17 cellular contexts compared by ENCODE assay signal in the genomic region with DNA sequence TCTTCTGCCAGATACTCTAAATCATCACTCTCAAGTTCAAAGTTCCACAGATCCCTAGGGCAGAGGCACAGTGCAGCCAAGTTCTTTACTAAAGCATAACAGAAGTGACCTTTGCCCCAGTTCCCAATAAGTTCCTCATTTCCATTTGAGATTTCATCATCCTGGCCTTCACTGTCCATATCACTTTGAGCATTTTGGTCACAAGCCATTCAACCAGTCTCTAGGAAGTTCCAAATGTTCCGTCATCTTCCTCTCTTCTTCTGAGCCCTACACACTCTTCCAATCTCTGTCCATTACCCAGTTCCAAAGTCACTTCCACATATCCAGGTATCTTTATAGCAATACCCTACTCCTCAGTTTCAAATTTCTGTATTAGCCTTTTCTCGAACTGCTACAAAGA.
DNase-seq lines count a peak whose midpoint lies in the region; ATAC-seq and TF ChIP-seq lines count a peak whose summit lies in the region.
"Had no signal": no experiment of that assay in that cellular context is flagged by ENCODE, and none has a peak within 500 bp of the region (broad histone marks: within the 10 kb centered on the region; RNA-seq: fewer than 3 reads in every experiment).

No MANE protein-coding gene starts in this region.

- H3K27ac Mint-ChIP-seq in Calu3 (ENCODE audit: unreplicated experiment): no peak overlapping the region
- H3K27ac Mint-ChIP-seq: T-helper 2 cell treated with Interferon-gamma antibody and Interleukin-4, amounts not matched to agents 5 μg/mL and 100 μg/mL, for 36 hours had no signal

- H3K9me3 ChIP-seq in OCI-LY3 (ENCODE audit: insufficient read depth, low read length): no peaks in the 10 kb centered on the region

- no peaks in the 10 kb centered on the region for H3K36me3 ChIP-seq in OCI-LY3 (replicated peaks; ENCODE audit: low read depth, low read length)
- H3K36me3 ChIP-seq: tibial nerve had no signal

- H3K27ac ChIP-seq in OCI-LY3 (ENCODE audit: low read length): no peak overlapping the region

- H3K27me3 Mint-ChIP-seq in Calu3 (ENCODE audit: unreplicated experiment): no peaks in the 10 kb centered on the region

- H3K9ac ChIP-seq in OCI-LY3 (ENCODE audit: low read length): no peak overlapping the region

- peaks cover 44% of the 10 kb centered on the region for H3K4me1 ChIP-seq in OCI-LY3 (ENCODE audit: low read length)

- ATAC-seq in GM18520 (IDR thresholded peaks at IDR 0.05; ENCODE audit: unreplicated experiment): no peak

- no peak overlapping the region for H3K4me3 Mint-ChIP-seq in Calu3 (ENCODE audit: low read depth, unreplicated experiment)
- H3K4me3 Mint-ChIP-seq: T-helper 2 cell treated with Interferon-gamma antibody and Interleukin-4, amounts not matched to agents 5 μg/mL and 100 μg/mL, for 36 hours had no signal

- in situ Hi-C loops in G401 (cut with HindIII; ENCODE audit: low sequenced_read_pairs): no loop called here

- H3K4me3 ChIP-seq in OCI-LY3 (ENCODE audit: low read length) (no peak overlapping the region), fibroblast of villous mesenchyme (ENCODE audit: low read depth, low read length) (no peak overlapping the region)
- H3K4me3 ChIP-seq: tibial nerve had no signal

- BruUV-seq in Calu3 (replicated peaks; lab: Mats Ljungman, UMichigan): no TSS peak

- H3K9me3 Mint-ChIP-seq in Calu3 (ENCODE audit: low read depth, unreplicated experiment): peaks cover 3% of the 10 kb centered on the region
- H3K9me3 Mint-ChIP-seq: T-helper 2 cell treated with Interferon-gamma antibody and Interleukin-4, amounts not matched to agents 5 μg/mL and 100 μg/mL, for 36 hours had no signal

- no peaks in the 10 kb centered on the region for H3K36me3 Mint-ChIP-seq in Calu3 (ENCODE audit: insufficient read depth, unreplicated experiment)

- no peak overlapping the region for H2AFZ ChIP-seq in OCI-LY3 (ENCODE audit: low read depth, low read length)

- peaks cover 7% of the 10 kb centered on the region for H3K4me1 Mint-ChIP-seq in Calu3 (ENCODE audit: low read depth, unreplicated experiment)

- DNase-seq in EH (ENCODE audit: low read depth) (peak; percentile 50), fibroblast of villous mesenchyme (ENCODE audit: low read depth) (peak; percentile 14), pons (ENCODE audit: low spot score) (peak; percentile 71), Calu3 (no peak), G401 (ENCODE audit: low spot score) (no peak)
- no peak for DNase-seq in central memory CD4-positive, alpha-beta T cell
- DNase-seq: activated CD4-positive, alpha-beta T cell treated with anti-CD3 and anti-CD28 coated beads for 4 hours; activated CD8-positive, alpha-beta memory T cell treated with anti-CD3 and anti-CD28 coated beads, Interleukin-2, amount 50 U/mL, for 48 hours; aorta; DMS153; NCI-H1417 treated with DMSO at 0.1 percent for 48 hours; SHP77 treated with DMSO at 0.1 percent for 48 hours; stimulated activated naive CD4-positive, alpha-beta T cell had no signal

- H4K20me1 ChIP-seq in OCI-LY3 (ENCODE audit: insufficient read depth, low read length): no peaks in the 10 kb centered on the region

- TF ChIP-seq CTCF in OCI-LY3 (IDR thresholded peaks at IDR 0.05; ENCODE audit: low read depth, low read length) (no peak), fibroblast of villous mesenchyme (IDR thresholded peaks at IDR 0.05; ENCODE audit: insufficient read depth, low read depth, low read length) (no peak), Calu3 (IDR thresholded peaks at IDR 0.05; ENCODE audit: unreplicated experiment) (no peak)

- H3K27me3 ChIP-seq in OCI-LY3 (ENCODE audit: low read depth, low read length): no peaks in the 10 kb centered on the region
- H3K27me3 ChIP-seq: tibial nerve had no signal

- CTCF ChIA-PET in Calu3 (lab: Charles Lee): no interaction called here

- no peaks in the 10 kb centered on the region for H3K79me2 ChIP-seq in OCI-LY3 (ENCODE audit: low read length)

- H3K4me2 ChIP-seq in OCI-LY3 (ENCODE audit: low read length): peak overlapping the region; percentile 36; the same call in 1 of the 2 replicates

- intact Hi-C loops in Calu3 (cut with micrococcal nuclease; ENCODE audit: unreplicated experiment): no loop called here

Comparison
In these comparisons a context has a peak if more than half of its experiments do, and no peak if none do; other contexts are left out.
1. DNase-seq: peak in EH (single experiment), fibroblast of villous mesenchyme (single experiment) and pons (single experiment); none in Calu3 (single experiment), central memory CD4-positive, alpha-beta T cell (single experiment) and G401 (single experiment).